In genomic region chr12:11765421-11765816, GRCh38 we compare ENCODE assay signal across 9 cellular contexts.
DNase-seq lines count a peak whose midpoint lies in the region; ATAC-seq and TF ChIP-seq lines count a peak whose summit lies in the region.
"Had no signal": no experiment of that assay in that cellular context is flagged by ENCODE, and none has a peak within 500 bp of the region (broad histone marks: within the 10 kb centered on the region; RNA-seq: fewer than 3 reads in every experiment).

No MANE protein-coding gene starts in this region.

- DNase-seq in CD14-positive monocyte (ENCODE audit: low spot score) (no peak), HFFc6 (no peak), adipocyte (ENCODE audit: low read depth) (no peak), T1000 (lab: John Stamatoyannopoulos, UW) (no peak), glomerular visceral epithelial cell (ENCODE audit: extremely low spot score) (no peak), NCI-H2171 (lab: John Stamatoyannopoulos, UW) (no peak)
- no peak for DNase-seq in naive thymus-derived CD8-positive, alpha-beta T cell
- DNase-seq: NCI-H2081 treated with DMSO at 0.1 percent for 48 hours had no signal

- peaks cover 90% of the 10 kb centered on the region for H3K4me1 Mint-ChIP-seq in CD14-positive monocyte
- H3K4me1 Mint-ChIP-seq in HFFc6 (ENCODE audit: low read depth), result peaks cover 59% of the 10 kb centered on the region
- H3K4me1 Mint-ChIP-seq in naive thymus-derived CD8-positive, alpha-beta T cell, result peaks cover 34 to 74% (median 45%) of the 10 kb centered on the region in 4 donors

- peak overlapping the region; percentile 34 for H3K9ac ChIP-seq in adipocyte (ENCODE audit: low read length)

- POLR2A ChIA-PET in naive thymus-derived CD8-positive, alpha-beta T cell (lab: Charles Lee), result no interaction called here

- H3K36me3 ChIP-seq in adipocyte (ENCODE audit: control insufficient read depth, insufficient read depth, low read length, severe bottlenecking), result no peaks in the 10 kb centered on the region

- H3K9me3 Mint-ChIP-seq in CD14-positive monocyte (no peaks in the 10 kb centered on the region), HFFc6 (no peaks in the 10 kb centered on the region)
- H3K9me3 Mint-ChIP-seq in naive thymus-derived CD8-positive, alpha-beta T cell, result no peaks in the 10 kb centered on the region

- H3K4me3 ChIP-seq in adipocyte (ENCODE audit: low read length), result no peak overlapping the region

- H3K4me1 ChIP-seq in adipocyte (ENCODE audit: control insufficient read depth, insufficient read depth, low read length), result peaks cover 37% of the 10 kb centered on the region

- H3K27me3 Mint-ChIP-seq in CD14-positive monocyte (ENCODE audit: low read depth in 3 of 3), result no peaks in the 10 kb centered on the region
- H3K27me3 Mint-ChIP-seq in HFFc6 (ENCODE audit: insufficient read depth), result no peaks in the 10 kb centered on the region
- no peaks in the 10 kb centered on the region for H3K27me3 Mint-ChIP-seq in naive thymus-derived CD8-positive, alpha-beta T cell

- H3K4me3 Mint-ChIP-seq in CD14-positive monocyte, result peak overlapping the region; percentile 78 to 89
- H3K4me3 Mint-ChIP-seq in HFFc6, result peak overlapping the region; percentile 65; the same call in 1 of the 2 replicates
- H3K4me3 Mint-ChIP-seq in naive thymus-derived CD8-positive, alpha-beta T cell, result peak overlapping the region in 8 of 10 donors; percentile 58 to 81 (median 72)

- H3K9me3 ChIP-seq in adipocyte (ENCODE audit: control insufficient read depth, low read length), result no peaks in the 10 kb centered on the region

- H3K27me3 ChIP-seq in adipocyte (replicated peaks; ENCODE audit: control insufficient read depth, insufficient read depth, low read length), result no peaks in the 10 kb centered on the region

- H3K36me3 Mint-ChIP-seq in CD14-positive monocyte (peaks cover 43 to 49% of the 10 kb centered on the region in 2 donors), HFFc6 (ENCODE audit: low read depth) (peaks cover 17% of the 10 kb centered on the region)
- peaks cover 0 to 3% (median 2%) of the 10 kb centered on the region in 3 donors for H3K36me3 Mint-ChIP-seq in naive thymus-derived CD8-positive, alpha-beta T cell

- TF ChIP-seq CTCF in CD14-positive monocyte (IDR thresholded peaks at IDR 0.05) (no peak), HFFc6 (IDR thresholded peaks at IDR 0.05) (no peak)

- ATAC-seq in naive thymus-derived CD8-positive, alpha-beta T cell, result no peak
- no peak for ATAC-seq in GM19328 (IDR thresholded peaks at IDR 0.05; ENCODE audit: unreplicated experiment)

- peak overlapping the region; percentile 99 to 100 (median 99) for H3K27ac Mint-ChIP-seq in CD14-positive monocyte
- H3K27ac Mint-ChIP-seq in HFFc6, result peak overlapping the region; percentile 87
- peak overlapping the region in 8 of 10 donors; percentile 17 to 92 (median 67) for H3K27ac Mint-ChIP-seq in naive thymus-derived CD8-positive, alpha-beta T cell

- intact Hi-C loops in CD14-positive monocyte (cut with micrococcal nuclease), result loop anchor here in 1 of 2 donors (5.0 kb wide), 3 partner anchors 37 to 113 kb away; no protein-coding TSS in a partner anchor
